ENCODE assay signal across 8 cellular contexts in the genomic region with DNA sequence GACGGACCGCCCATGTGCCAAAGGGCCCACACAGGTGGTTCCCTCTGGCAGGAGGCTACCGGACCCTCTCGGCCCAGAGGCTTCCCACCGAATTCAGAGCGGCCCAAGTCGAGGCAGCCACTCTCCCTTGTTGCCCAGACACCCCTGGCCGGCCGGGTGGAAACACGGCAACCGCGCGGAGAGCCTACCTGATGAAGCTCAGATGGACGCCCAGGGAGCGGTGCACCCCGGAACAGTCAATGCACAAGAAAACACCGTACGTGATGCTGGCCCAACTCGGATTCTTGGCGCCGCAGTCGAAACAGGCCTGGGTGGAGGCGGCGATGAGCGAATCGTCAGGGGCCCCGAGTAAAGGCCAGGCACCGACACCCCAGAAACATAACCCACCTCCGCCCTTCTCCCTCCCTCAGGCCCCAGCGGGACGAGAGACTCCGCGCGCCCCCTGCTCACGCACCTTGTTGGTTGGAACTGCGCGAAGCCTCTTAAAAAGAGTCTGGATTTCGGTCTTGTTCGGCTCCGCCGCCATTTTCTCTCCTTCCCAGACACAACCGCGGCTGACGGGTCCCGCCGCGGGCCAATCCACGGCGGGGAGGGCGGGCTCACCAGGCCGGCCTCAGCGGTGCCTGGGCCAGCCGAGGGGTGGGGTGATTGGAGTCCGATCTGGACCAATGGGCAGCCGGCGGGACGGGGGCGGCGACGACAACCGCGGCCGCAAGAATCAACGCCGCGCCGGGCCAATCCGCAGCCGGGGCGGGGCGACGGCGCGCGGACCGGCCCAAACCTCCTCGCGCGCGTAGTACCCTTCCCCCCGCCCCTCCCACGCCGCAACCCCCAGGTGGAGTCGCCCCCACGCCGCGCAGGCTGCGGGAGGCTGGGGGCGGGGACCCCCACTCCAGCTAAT. TPM values are rescaled to one million over a fixed set of nuclear protein-coding genes. Genes with fewer than 3 reads are reported as not detected.
DNase-seq lines count a peak whose midpoint lies in the region; ATAC-seq and TF ChIP-seq lines count a peak whose summit lies in the region.

TSS of gene ARFGAP2 (minus strand) at position 552 of the 901 bp plus-strand sequence. CDS start at position 526, 26 bp downstream.

- peaks cover 35% of the 10 kb centered on the region for H3K4me1 Mint-ChIP-seq in activated B cell treated with CpG ODN at 0.5 μM for 24 hours

- TF ChIP-seq CTCF in AG09319 (IDR thresholded peaks at IDR 0.05; ENCODE audit: low read depth, low read length), result no peak
- no peak for TF ChIP-seq CTCF in activated B cell treated with CpG ODN at 0.5 μM for 24 hours (IDR thresholded peaks at IDR 0.05)
- TF ChIP-seq CTCF in cardiac fibroblast (IDR thresholded peaks at IDR 0.05; ENCODE audit: low read depth, low read length), result no peak
- TF ChIP-seq CTCF in spleen (IDR thresholded peaks at IDR 0.05 in 8 of 11, conservative IDR thresholded peaks at IDR 0.05 in 3 of 11), result no peak

- intact Hi-C loops in activated B cell treated with CpG ODN at 0.5 μM for 24 hours (cut with micrococcal nuclease) (loop anchor here (1.0 to 2.0 kb wide), 17 partner anchors 10 to 676 kb away; partner anchors contain the start of genes ACP2, ARHGAP1, ATG13 and CELF1), spleen (cut with DNase I; ENCODE audit: low total_unique reads) (no loop called here)

- peak within 1 kb of the TSS; percentile 77 to 94 for H3K4me3 ChIP-seq in cardiac fibroblast (replicated peaks in 1 of 2; ENCODE audit: low read depth in 2 of 2, low read length in 2 of 2)
- H3K4me3 ChIP-seq in spleen, result peak within 1 kb of the TSS; percentile 76 to 99 (median 95)

- peaks cover 45% of the 10 kb centered on the region for H3K36me3 Mint-ChIP-seq in activated B cell treated with CpG ODN at 0.5 μM for 24 hours (ENCODE audit: low read depth)

- peak; percentile 88 for DNase-seq in AG09319 (ENCODE audit: extremely low read depth, low read depth)
- DNase-seq in NCI-H226, result peak; percentile 95
- DNase-seq in activated B cell treated with CpG ODN at 0.5 μM for 24 hours, result peak; percentile 92
- peak; percentile 95 to 98 for DNase-seq in cardiac fibroblast (ENCODE audit: low read depth in 2 of 2)
- DNase-seq in inferior parietal cortex (ENCODE audit: extremely low spot score), result peak; percentile 92
- DNase-seq in spleen, result peak; percentile 100

- no peak for TF ChIP-seq POLR2A in spleen (IDR thresholded peaks at IDR 0.05)

- H3K36me3 ChIP-seq in spleen, result peaks cover 0 to 56% (median 34%) of the 10 kb centered on the region in 6 donors

- H3K27ac Mint-ChIP-seq in activated B cell treated with CpG ODN at 0.5 μM for 24 hours, result peak within 1 kb of the TSS; percentile 99

- peak within 1 kb of the TSS; percentile 84 to 100 (median 98) for H3K27ac ChIP-seq in spleen

- H3K27me3 ChIP-seq in spleen (replicated peaks in 1 of 7), result no peaks in the 10 kb centered on the region

- CTCF ChIA-PET in activated B cell treated with CpG ODN at 0.5 μM for 24 hours (lab: Charles Lee), result interaction anchor here (1.2 to 3.7 kb wide), 5 partner anchors 38 to 277 kb away, joined by 3 to 40 read pairs (median 6); partner anchors contain the start of genes ACP2, DDB2, NR1H3 and SLC39A13

- H3K27me3 Mint-ChIP-seq in activated B cell treated with CpG ODN at 0.5 μM for 24 hours, result no peaks in the 10 kb centered on the region

- peak within 1 kb of the TSS; percentile 98 for H3K4me3 Mint-ChIP-seq in activated B cell treated with CpG ODN at 0.5 μM for 24 hours

- 0 to 1% (median 0%) methylated on average over 41 to 89 of the region's 89 CpGs for WGBS in spleen, 5 donors

- no peaks in the 10 kb centered on the region for H3K9me3 ChIP-seq in spleen

- ATAC-seq in GM19023 (IDR thresholded peaks at IDR 0.05; ENCODE audit: unreplicated experiment) (peak; percentile 92), HG03196 (IDR thresholded peaks at IDR 0.05; ENCODE audit: unreplicated experiment) (peak; percentile 82), activated B cell treated with CpG ODN at 0.5 μM for 24 hours (ENCODE audit: low read depth) (peak; percentile 93)

- H3K9me3 Mint-ChIP-seq in activated B cell treated with CpG ODN at 0.5 μM for 24 hours, result no peaks in the 10 kb centered on the region

- POLR2A ChIA-PET in activated B cell treated with CpG ODN at 0.5 μM for 24 hours (lab: Charles Lee), result interaction anchor here (0.6 to 2.4 kb wide), 10 partner anchors 13 to 819 kb away, joined by 3 to 32 read pairs (median 4); partner anchors contain the start of genes ACP2 and DDB2

- H3K4me1 ChIP-seq in spleen, result peaks cover 22 to 74% (median 53%) of the 10 kb centered on the region in 6 donors

RNA-seq across cellular contexts. Expression of gene ARFGAP2, which starts in this region (rescaled TPM):
- total RNA-seq in activated B cell treated with CpG ODN at 0.5 μM for 24 hours (145 and 176 TPM in 2 replicates), spleen (100 to 1,000 TPM in 4 of 7 donors, 10 to 100 TPM in 3; 83.3 to 216 (median 109) TPM)
- polyA plus RNA-seq in spleen, result 10 to 100 TPM; 46.7 to 79.9 (median 56.1) TPM

Comparison
In these comparisons a context has a peak if more than half of its experiments do, and no peak if none do; other contexts are left out.
1. Peak in every context shown above with its lines: DNase-seq, ATAC-seq, H3K4me3 ChIP-seq and H3K27ac ChIP-seq.